In genomic region chr11:89659414-89659813, GRCh38 we compare ENCODE assay signal across 12 cellular contexts. TPM values are rescaled to one million over a fixed set of nuclear protein-coding genes. Genes with fewer than 3 reads are reported as not detected.
"Had no signal": no experiment of that assay in that cellular context is flagged by ENCODE, and none has a peak within 500 bp of the region (broad histone marks: within the 10 kb centered on the region; RNA-seq: fewer than 3 reads in every experiment).

No MANE protein-coding gene starts in this region.

RNA-seq across cellular contexts. Expression of gene TRIM77, which starts 50.7 kb away (rescaled TPM):
- total RNA-seq: NCI-H460, OCI-LY7, PC-3, PC-9, Peyer's patch, Right ventricle myocardium inferior, Right ventricle myocardium superior, RPMI7951, SJCRH30, SJSA1, SK-MEL-5 had no signal
- polyA plus RNA-seq: SK-N-SH had no signal
